ENCODE assay signal across 1 cellular context in genomic region chr9:113386571-113387393, GRCh38.
TF ChIP-seq lines count a peak whose summit lies in the region.

No MANE protein-coding gene starts in this region.

TF ChIP-seq in HCT116, 20 proteins besides CTCF, POLR2A, EP300 and RAD21 (continued from another document):
- TF ChIP-seq MAX (IDR thresholded peaks at IDR 0.05) (no peak), ATF3 (IDR thresholded peaks at IDR 0.05) (no peak), REST (IDR thresholded peaks at IDR 0.05; ENCODE audit: low read depth) (no peak), CBX3 (IDR thresholded peaks at IDR 0.05; ENCODE audit: low read depth) (no peak), TCF7L2 (IDR thresholded peaks at IDR 0.05; ENCODE audit: borderline replicate concordance, extremely low read depth, insufficient read depth, insufficient read length) (no peak), ELF1 (IDR thresholded peaks at IDR 0.05; ENCODE audit: borderline replicate concordance, low read depth) (no peak), EGR1 (IDR thresholded peaks at IDR 0.05; ENCODE audit: low read depth) (no peak)
TF ChIP-seq in HCT116: peak in this region for 0.
